ENCODE assay signal across 18 cellular contexts in the genomic region with DNA sequence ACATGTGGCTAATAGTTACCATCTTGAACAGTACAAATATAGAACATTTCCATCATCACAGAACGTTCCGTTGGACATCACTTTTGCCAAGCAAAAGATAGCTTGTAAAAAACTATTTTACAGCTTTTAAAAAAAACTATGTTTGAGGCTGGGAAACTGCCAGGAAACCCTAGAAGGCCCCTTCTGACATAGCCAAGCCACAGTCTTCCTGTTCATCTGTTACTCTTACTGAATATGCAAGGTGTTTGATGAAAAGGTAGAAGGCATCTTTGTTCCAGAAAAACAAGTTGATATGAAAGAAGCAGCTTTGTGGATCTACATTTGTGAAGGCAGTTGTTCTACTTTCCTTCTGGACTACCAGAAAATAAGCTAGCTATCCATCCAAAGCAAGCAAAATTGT. TPM values are rescaled to one million over a fixed set of nuclear protein-coding genes. Genes with fewer than 3 reads are reported as not detected.
DNase-seq lines count a peak whose midpoint lies in the region; ATAC-seq and FAIRE-seq lines count a peak whose summit lies in the region.
"Had no signal": no experiment of that assay in that cellular context is flagged by ENCODE, and none has a peak within 500 bp of the region (broad histone marks: within the 10 kb centered on the region; RNA-seq: fewer than 3 reads in every experiment).

No MANE protein-coding gene starts in this region.

- DNase-seq in activated CD4-positive, alpha-beta T cell treated with anti-CD3 and anti-CD28 coated beads, Interleukin-2, amount 10 ng/mL, durations not matched to agents 24 days and 14 days, result peak; percentile 78
- DNase-seq in activated CD4-positive, alpha-beta T cell treated with anti-CD3 and anti-CD28 coated beads, Interleukin-2, amount 50 U/mL, for 4 hours, result no peak
- DNase-seq in GM19239 (ENCODE audit: insufficient read length, low spot score) (no peak), myocyte (ENCODE audit: low read depth) (peak; percentile 41), NCI-H128 (lab: John Stamatoyannopoulos, UW; ENCODE audit: unreplicated experiment) (no peak), NCI-H2196 (lab: John Stamatoyannopoulos, UW; ENCODE audit: unreplicated experiment) (no peak)
- peak; percentile 10 for DNase-seq in activated CD4-positive, alpha-beta T cell treated with anti-CD3 and anti-CD28 coated beads, Interleukin-2, amount 50 U/mL, for 1 hour
- DNase-seq: body of pancreas, dermis blood vessel endothelial cell, mammary epithelial cell, NCI-H146, NCI-H524, Right ventricle myocardium superior, T-helper 9 cell had no signal

- peak; percentile 21 for FAIRE-seq in GM19239 (lab: Jason Lieb, UNC)

- H3K4me3 Mint-ChIP-seq in activated CD4-positive, alpha-beta T cell treated with anti-CD3 and anti-CD28 coated beads, Interleukin-2, amount 10 ng/mL, durations not matched to agents 24 days and 14 days, result peak overlapping the region; percentile 10
- H3K4me3 Mint-ChIP-seq: CD14-positive monocyte; neural progenitor cell; stimulated activated naive CD8-positive, alpha-beta T cell treated with anti-CD3 and anti-CD28 coated beads, Interleukin-15, Interleukin-2, amounts not matched to agents 100 ng/mL and 50 ng/mL, for 24 hours had no signal

- peak overlapping the region; percentile 30 for H3K27ac Mint-ChIP-seq in activated CD4-positive, alpha-beta T cell treated with anti-CD3 and anti-CD28 coated beads, Interleukin-2, amount 10 ng/mL, durations not matched to agents 24 days and 14 days
- H3K27ac Mint-ChIP-seq: CD14-positive monocyte, neural progenitor cell had no signal

- no peaks in the 10 kb centered on the region for H3K27me3 Mint-ChIP-seq in activated CD4-positive, alpha-beta T cell treated with anti-CD3 and anti-CD28 coated beads, Interleukin-2, amount 10 ng/mL, durations not matched to agents 24 days and 14 days
- H3K27me3 Mint-ChIP-seq: stimulated activated naive CD8-positive, alpha-beta T cell treated with anti-CD3 and anti-CD28 coated beads, Interleukin-15, Interleukin-2, amounts not matched to agents 100 ng/mL and 50 ng/mL, for 24 hours had no signal

- H3K4me1 Mint-ChIP-seq in activated CD4-positive, alpha-beta T cell treated with anti-CD3 and anti-CD28 coated beads, Interleukin-2, amount 10 ng/mL, durations not matched to agents 24 days and 14 days, result peaks cover 43% of the 10 kb centered on the region
- H3K4me1 Mint-ChIP-seq: neural progenitor cell had no signal

- intact Hi-C loops in activated CD4-positive, alpha-beta T cell treated with anti-CD3 and anti-CD28 coated beads, Interleukin-2, amount 10 ng/mL, durations not matched to agents 24 days and 14 days (cut with micrococcal nuclease), result loop anchor here (2.0 kb wide), 1 partner anchor 14 kb away; no protein-coding TSS in a partner anchor

- H3K36me3 Mint-ChIP-seq in activated CD4-positive, alpha-beta T cell treated with anti-CD3 and anti-CD28 coated beads, Interleukin-2, amount 10 ng/mL, durations not matched to agents 24 days and 14 days (ENCODE audit: low read depth), result peaks cover 1% of the 10 kb centered on the region
- H3K36me3 Mint-ChIP-seq: CD14-positive monocyte, neural progenitor cell had no signal

- no peak for ATAC-seq in GM18870 (IDR thresholded peaks at IDR 0.05; ENCODE audit: unreplicated experiment)
- ATAC-seq: body of pancreas had no signal

- H3K9me3 Mint-ChIP-seq in activated CD4-positive, alpha-beta T cell treated with anti-CD3 and anti-CD28 coated beads, Interleukin-2, amount 10 ng/mL, durations not matched to agents 24 days and 14 days, result peaks cover 8% of the 10 kb centered on the region

RNA-seq across cellular contexts. Expression of gene WNK1, which starts 23.6 kb away (rescaled TPM):
- 156 TPM in 2 replicates for total RNA-seq in activated CD4-positive, alpha-beta T cell treated with anti-CD3 and anti-CD28 coated beads, Interleukin-2, amount 10 ng/mL, durations not matched to agents 24 days and 14 days
- 95.2 and 104 TPM in 2 replicates for total RNA-seq in myocyte
- 146 TPM for polyA plus RNA-seq in myocyte (2012)

Comparison
In these comparisons a context has a peak if more than half of its experiments do, and no peak if none do; other contexts are left out.
1. DNase-seq: peak in activated CD4-positive, alpha-beta T cell treated with anti-CD3 and anti-CD28 coated beads, Interleukin-2, amount 10 ng/mL, durations not matched to agents 24 days and 14 days (single experiment), activated CD4-positive, alpha-beta T cell treated with anti-CD3 and anti-CD28 coated beads, Interleukin-2, amount 50 U/mL, for 1 hour (single experiment) and myocyte (single experiment); none in activated CD4-positive, alpha-beta T cell treated with anti-CD3 and anti-CD28 coated beads, Interleukin-2, amount 50 U/mL, for 4 hours (0 of 2), GM19239 (single experiment), NCI-H128 (single experiment) and NCI-H2196 (single experiment).